26 cellular contexts compared by ENCODE assay signal in genomic region chr5:8825161-8825757, GRCh38.
DNase-seq lines count a peak whose midpoint lies in the region; ATAC-seq and TF ChIP-seq lines count a peak whose summit lies in the region.
"Had no signal": no experiment of that assay in that cellular context is flagged by ENCODE, and none has a peak within 500 bp of the region (broad histone marks: within the 10 kb centered on the region; RNA-seq: fewer than 3 reads in every experiment).

No MANE protein-coding gene starts in this region.

- BruUV-seq in OCI-LY7 (replicated peaks; lab: Mats Ljungman, UMichigan), result no TSS peak

- H3K27ac ChIP-seq in SJCRH30, result no peak overlapping the region
- H3K27ac ChIP-seq in OCI-LY7 (ENCODE audit: low read depth, low read length, poor library complexity, severe bottlenecking), result no peak overlapping the region
- H3K27ac ChIP-seq: BLaER1 treated with 17β-estradiol and CSF1 and Interleukin-3, amounts not matched to agents 10 nM and 100 nM; colonic mucosa; pancreas; right lobe of liver; upper lobe of left lung had no signal

- no peak for ATAC-seq in HG03135 (IDR thresholded peaks at IDR 0.05; ENCODE audit: unreplicated experiment)
- ATAC-seq: activated CD8-positive, alpha-beta T cell treated with anti-CD3 and anti-CD28 coated beads for 36 hours; GM12878; pancreas; right lobe of liver; stimulated activated naive CD8-positive, alpha-beta T cell treated with anti-CD3 and anti-CD28 coated beads, Interleukin-15, amount 100 ng/mL, for 72 hours had no signal

- POLR2A ChIA-PET in OCI-LY7 (lab: Charles Lee), result no interaction called here

- H3K4me1 ChIP-seq in SJCRH30, result peaks cover 17% of the 10 kb centered on the region
- H3K4me1 ChIP-seq in OCI-LY7 (ENCODE audit: insufficient read depth, low read length, poor library complexity, severe bottlenecking), result no peaks in the 10 kb centered on the region
- H3K4me1 ChIP-seq: colonic mucosa, pancreas, right lobe of liver, upper lobe of left lung had no signal

- no peak overlapping the region for H2AFZ ChIP-seq in OCI-LY7 (ENCODE audit: low read length)

- CTCF ChIA-PET in OCI-LY7 (lab: Charles Lee; ENCODE audit: unreplicated experiment), result no interaction called here

- no peaks in the 10 kb centered on the region for H3K9me2 ChIP-seq in OCI-LY7 (ENCODE audit: insufficient read depth, low read length)

- H3K36me3 ChIP-seq in SJCRH30 (no peaks in the 10 kb centered on the region), OCI-LY7 (ENCODE audit: insufficient read depth, low read length) (no peaks in the 10 kb centered on the region)
- H3K36me3 ChIP-seq: BLaER1 treated with 17β-estradiol and CSF1 and Interleukin-3, amounts not matched to agents 10 nM and 100 nM; colonic mucosa; pancreas; right lobe of liver; upper lobe of left lung had no signal

- intact Hi-C loops in OCI-LY7 (cut with micrococcal nuclease; ENCODE audit: unreplicated experiment), result no loop called here

- TF ChIP-seq CTCF in GM10266 (IDR thresholded peaks at IDR 0.05; ENCODE audit: control insufficient read depth, insufficient read depth, low read depth, missing control alignments) (no peak), OCI-LY7 (conservative IDR thresholded peaks at IDR 0.05; ENCODE audit: low read length) (no peak)

- no peaks in the 10 kb centered on the region for H3K27me3 ChIP-seq in SJCRH30
- H3K27me3 ChIP-seq: BLaER1 treated with 17β-estradiol and CSF1 and Interleukin-3, amounts not matched to agents 10 nM and 100 nM; colonic mucosa; pancreas; right lobe of liver; upper lobe of left lung had no signal

- H3K4me2 ChIP-seq in OCI-LY7 (ENCODE audit: low read length), result no peak overlapping the region
- H3K4me2 ChIP-seq: BLaER1 treated with 17β-estradiol and CSF1 and Interleukin-3, amounts not matched to agents 10 nM and 100 nM had no signal

- H4K20me1 ChIP-seq in OCI-LY7 (ENCODE audit: insufficient read depth, low read length), result no peaks in the 10 kb centered on the region
- H4K20me1 ChIP-seq: BLaER1 treated with 17β-estradiol and CSF1 and Interleukin-3, amounts not matched to agents 10 nM and 100 nM had no signal

- DNase-seq in A172 (ENCODE audit: low spot score) (peak; percentile 25), HCEC 1CT (peak; percentile 10), SJCRH30 (peak; percentile 17 to 44), glomerular visceral epithelial cell (ENCODE audit: extremely low spot score) (peak; percentile 37), GM10266 (ENCODE audit: extremely low spot score) (no peak), DMS79 (lab: John Stamatoyannopoulos, UW) (no peak), OCI-LY7 (ENCODE audit: low spot score) (no peak)
- DNase-seq: activated B cell treated with CpG ODN at 0.5 μM for 24 hours; activated CD8-positive, alpha-beta T cell treated with anti-CD3 and anti-CD28 coated beads for 36 hours; activated naive CD4-positive, alpha-beta T cell treated with anti-CD3 and anti-CD28 coated beads, Interleukin-2, amount 10 ng/mL, durations not matched to agents 7 days and 5 days; activated T-cell treated with anti-CD3 and anti-CD28 coated beads, Interleukin-2, amount 50 U/mL, for 24 hours; colonic mucosa; GDM1; hippocampal formation; kidney; naive B cell; NCI-H510A treated with DMSO at 0.1 percent for 48 hours; pancreas; right lobe of liver; SIG-M5; stimulated activated naive CD8-positive, alpha-beta T cell treated with anti-CD3 and anti-CD28 coated beads, Interleukin-15, amount 100 ng/mL, for 72 hours; T-helper 2 cell; upper lobe of left lung had no signal

- no peaks in the 10 kb centered on the region for H3K79me2 ChIP-seq in OCI-LY7 (ENCODE audit: insufficient read depth, low read depth, low read length)

- H3K4me3 ChIP-seq in SJCRH30, result no peak overlapping the region
- no peak overlapping the region for H3K4me3 ChIP-seq in OCI-LY7 (ENCODE audit: low read depth, low read length, poor library complexity, severe bottlenecking)
- H3K4me3 ChIP-seq: BLaER1 treated with 17β-estradiol and CSF1 and Interleukin-3, amounts not matched to agents 10 nM and 100 nM; colonic mucosa; GM12878; pancreas; right lobe of liver; upper lobe of left lung had no signal

- H3K9me3 ChIP-seq in SJCRH30 (replicated peaks), result no peaks in the 10 kb centered on the region
- no peaks in the 10 kb centered on the region for H3K9me3 ChIP-seq in OCI-LY7 (ENCODE audit: low read length)
- H3K9me3 ChIP-seq: colonic mucosa, upper lobe of left lung had no signal

Comparison
In these comparisons a context has a peak if more than half of its experiments do, and no peak if none do; other contexts are left out.
1. DNase-seq: peak in A172 (single experiment), HCEC 1CT (single experiment), SJCRH30 (2 of 2) and glomerular visceral epithelial cell (single experiment); none in GM10266 (single experiment), DMS79 (single experiment) and OCI-LY7 (single experiment).